ENCODE assay signal across 2 cellular contexts in genomic region chr1:155085504-155086181, GRCh38.
TF ChIP-seq lines count a peak whose summit lies in the region.

No MANE protein-coding gene starts in this region.

TF ChIP-seq in A549, 52 proteins besides CTCF, POLR2A, EP300 and RAD21 (continued from another document):
- TF ChIP-seq REST (IDR thresholded peaks at IDR 0.05), result no peak
- TF ChIP-seq E2F6 (IDR thresholded peaks at IDR 0.05; ENCODE audit: borderline replicate concordance, low read depth), result peak; percentile 75
- peak; percentile 55; the same call in 1 of the 2 replicates for TF ChIP-seq MAX (IDR thresholded peaks at IDR 0.05)

TF ChIP-seq in HEK293, 187 proteins besides CTCF, POLR2A, EP300 and RAD21 (continued from another document and continues in another):
- TF ChIP-seq REST (tag by site-specific recombination; IDR thresholded peaks at IDR 0.05) (peak; percentile 14; the same call in 1 of the 2 replicates), ZNF677 (tag by site-specific recombination; IDR thresholded peaks at IDR 0.05) (no peak), ZNF223 (tag by site-specific recombination; IDR thresholded peaks at IDR 0.05) (peak; percentile 94), ZNF239 (tag by site-specific recombination; IDR thresholded peaks at IDR 0.05) (no peak), ZNF513 (tag by site-specific recombination; IDR thresholded peaks at IDR 0.05) (no peak), ZNF148 (tag by site-specific recombination; IDR thresholded peaks at IDR 0.05; ENCODE audit: borderline replicate concordance) (no peak), ZBTB10 (tag by site-specific recombination; IDR thresholded peaks at IDR 0.05) (peak; percentile 81), OSR2 (tag by site-specific recombination; IDR thresholded peaks at IDR 0.05) (no peak), ZNF132 (tag by site-specific recombination; IDR thresholded peaks at IDR 0.05; ENCODE audit: borderline replicate concordance) (no peak), ZNF776 (tag by site-specific recombination; IDR thresholded peaks at IDR 0.05; ENCODE audit: borderline replicate concordance) (no peak), ZNF146 (tag by site-specific recombination; IDR thresholded peaks at IDR 0.05) (no peak; the same call in 1 of the 2 replicates), KLF16 (tag by site-specific recombination; IDR thresholded peaks at IDR 0.05) (0 out of 2 replicates have a peak, but pooled peaks have one; percentile 12), GLI4 (tag by site-specific recombination; IDR thresholded peaks at IDR 0.05) (no peak), ZNF302 (tag by site-specific recombination; IDR thresholded peaks at IDR 0.05; ENCODE audit: low read depth) (no peak), SP3 (tag by site-specific recombination; IDR thresholded peaks at IDR 0.05) (peak; percentile 12), ZNF529 (tag by site-specific recombination; IDR thresholded peaks at IDR 0.05; ENCODE audit: insufficient replicate concordance) (no peak), PRDM6 (tag by site-specific recombination; IDR thresholded peaks at IDR 0.05) (no peak), HOXA7 (CRISPR knock-in tag; IDR thresholded peaks at IDR 0.05; ENCODE audit: borderline replicate concordance) (no peak), PRDM2 (tag by site-specific recombination; IDR thresholded peaks at IDR 0.05; ENCODE audit: borderline replicate concordance) (no peak), ZNF280D (tag by site-specific recombination; IDR thresholded peaks at IDR 0.05) (no peak), SCRT2 (tag by site-specific recombination; IDR thresholded peaks at IDR 0.05) (no peak), ZNF114 (tag by site-specific recombination; IDR thresholded peaks at IDR 0.05) (no peak), GLIS2 (tag by site-specific recombination; IDR thresholded peaks at IDR 0.05) (peak; percentile 76), REPIN1 (tag by site-specific recombination; IDR thresholded peaks at IDR 0.05; ENCODE audit: low read depth) (no peak), ZSCAN18 (tag by site-specific recombination; IDR thresholded peaks at IDR 0.05) (no peak), FEZF1 (tag by site-specific recombination; IDR thresholded peaks at IDR 0.05) (no peak), ZBTB21 (tag by site-specific recombination; IDR thresholded peaks at IDR 0.05) (no peak), ZNF335 (tag by site-specific recombination; conservative IDR thresholded peaks at IDR 0.05) (peak; percentile 96), ZNF624 (tag by site-specific recombination; IDR thresholded peaks at IDR 0.05) (no peak), ZNF2 (tag by site-specific recombination; IDR thresholded peaks at IDR 0.05) (no peak), ZFHX2 (tag by site-specific recombination; conservative IDR thresholded peaks at IDR 0.05) (peak; percentile 68), ZNF24 (tag by site-specific recombination; IDR thresholded peaks at IDR 0.05) (0 out of 2 replicates have a peak, but pooled peaks have one; percentile 20), ZBTB1 (tag by site-specific recombination; IDR thresholded peaks at IDR 0.05) (no peak)
